In genomic region chr5:86569522-86570426, GRCh38 we compare ENCODE assay signal across 7 cellular contexts. TPM values are rescaled to one million over a fixed set of nuclear protein-coding genes. Genes with fewer than 3 reads are reported as not detected.
DNase-seq lines count a peak whose midpoint lies in the region; ATAC-seq, FAIRE-seq and TF ChIP-seq lines count a peak whose summit lies in the region.
"Not testable (repeated sequence)": the region's sequence is repeated elsewhere in the genome, so short reads cannot be mapped to it uniquely, and the experiment has no call there.

No MANE protein-coding gene starts in this region.

- not testable (repeated sequence) for H3K9ac ChIP-seq in Loucy (ENCODE audit: low read depth, low read length, poor library complexity, severe bottlenecking); neuronal stem cell (ENCODE audit: low read depth, low read length, poor library complexity)
- peak overlapping the region; percentile 53 for H3K9ac ChIP-seq in PC-3 (ENCODE audit: low read length)

- H3K4me2 ChIP-seq in A549 (peak overlapping the region; percentile 74), PC-3 (ENCODE audit: low read length) (peak overlapping the region; percentile 90)
- not testable (repeated sequence) for H3K4me2 ChIP-seq in Loucy (ENCODE audit: low read depth, low read length, poor library complexity, severe bottlenecking); neuronal stem cell (ENCODE audit: insufficient read depth, low read length, poor library complexity, severe bottlenecking)

- H3K36me3 Mint-ChIP-seq in endothelial cell (ENCODE audit: low read depth, unreplicated experiment) = not testable (repeated sequence)

- TF ChIP-seq EP300 in A549 (IDR thresholded peaks at IDR 0.05) = not testable (repeated sequence)

- POLR2A ChIA-PET in A549 (lab: Yijun Ruan, JAX) = not testable (repeated sequence)
- POLR2A ChIA-PET in PC-3 (lab: Charles Lee; ENCODE audit: unreplicated experiment) = interaction anchor here (0.6 kb wide), 1 partner anchor 347 kb away, joined by 20 read pairs; no protein-coding TSS in a partner anchor

- peak overlapping the region; percentile 89 for H3K23ac ChIP-seq in neuronal stem cell (ENCODE audit: low read depth, low read length, poor library complexity)

- peak overlapping the region; percentile 82 to 87 for H3K27ac ChIP-seq in A549
- H3K27ac ChIP-seq in PC-3 (ENCODE audit: low read length); neuronal stem cell (replicated peaks; ENCODE audit: low read length): not testable (repeated sequence)

- H3K79me2 ChIP-seq in Loucy (ENCODE audit: insufficient read depth, low read length); PC-3 (ENCODE audit: low read length): not testable (repeated sequence)

- not testable (repeated sequence) for H3K36me3 ChIP-seq in Loucy (ENCODE audit: insufficient read depth, low read length); PC-3 (ENCODE audit: low read depth, low read length); neuronal stem cell (replicated peaks in 1 of 2; ENCODE audit: control insufficient read depth in 2 of 2, insufficient read depth in 2 of 2, low read length in 2 of 2)

- H2BK15ac ChIP-seq in neuronal stem cell (ENCODE audit: low read length) = not testable (repeated sequence)

- H3K4me3 Mint-ChIP-seq in endothelial cell (ENCODE audit: unreplicated experiment) = not testable (repeated sequence)

- WGBS in A549 (ENCODE audit: missing lambda C conversion rate) = 63% methylated on average over 23 of the region's 44 CpGs
- WGBS in neuronal stem cell (ENCODE audit: extremely low coverage in 2 of 2, insufficient read length in 2 of 2, insufficient replicate concordance in 1 of 2), 2 donors = no CpG with 5 or more reads among the region's 44 CpGs

- DNase-seq in A549 (ENCODE audit: low read depth in 1 of 2, low spot score in 1 of 2) (peak in 1 of 2 experiments; percentile 17), DMS53 (lab: John Stamatoyannopoulos, UW) (peak; percentile 58), NCI-H2029 (lab: John Stamatoyannopoulos, UW) (peak; percentile 29)
- DNase-seq in PC-3; endothelial cell (ENCODE audit: low spot score); neuronal stem cell (ENCODE audit: low spot score): not testable (repeated sequence)

- H3K4me1 ChIP-seq in A549 (peaks cover 17% of the 10 kb centered on the region; the same call in 2 of the 3 replicates), Loucy (ENCODE audit: insufficient read depth, low read length, poor library complexity, severe bottlenecking) (peaks cover 17% of the 10 kb centered on the region)
- not testable (repeated sequence) for H3K4me1 ChIP-seq in PC-3 (ENCODE audit: insufficient read depth, low read length); neuronal stem cell (ENCODE audit: control insufficient read depth in 2 of 2, insufficient read depth in 1 of 2, low read depth in 1 of 2, low read length in 2 of 2)

- TF ChIP-seq POLR2A in A549 (IDR thresholded peaks at IDR 0.05; ENCODE audit: low read length) = not testable (repeated sequence)

- H3K14ac ChIP-seq in neuronal stem cell (ENCODE audit: low read length) = not testable (repeated sequence)

- not testable (repeated sequence) for H3K18ac ChIP-seq in neuronal stem cell (ENCODE audit: low read length)

- not testable (repeated sequence) for FAIRE-seq in A549 (lab: Jason Lieb, UNC)

- not testable (repeated sequence) for TF ChIP-seq RAD21 in A549 (conservative IDR thresholded peaks at IDR 0.05 in 1 of 2, IDR thresholded peaks at IDR 0.05 in 1 of 2)

- not testable (repeated sequence) for H4K20me1 ChIP-seq in Loucy (ENCODE audit: insufficient read depth, low read length, poor library complexity, severe bottlenecking); PC-3 (ENCODE audit: low read length)

- not testable (repeated sequence) for H2BK12ac ChIP-seq in neuronal stem cell (ENCODE audit: low read length)

- not testable (repeated sequence) for H3K27me3 ChIP-seq in Loucy (ENCODE audit: insufficient read depth, low read length, poor library complexity, severe bottlenecking); PC-3 (ENCODE audit: low read length); neuronal stem cell (ENCODE audit: control insufficient read depth in 3 of 3, insufficient read depth in 3 of 3, low read depth in 1 of 3, low read length in 3 of 3)

- intact Hi-C loops in PC-3 (cut with micrococcal nuclease) = loop anchor here (2.0 to 5.0 kb wide), 2 partner anchors 237 to 313 kb away; no protein-coding TSS in a partner anchor

- ATAC-seq in A549 (peak; percentile 37 to 48; a peak in 5 of 6 replicates), PC-3 (peak; percentile 46)

- CTCF ChIA-PET in A549 (lab: Yijun Ruan, JAX); PC-3 (lab: Charles Lee): not testable (repeated sequence)

- not testable (repeated sequence) for H4K8ac ChIP-seq in neuronal stem cell (ENCODE audit: low read depth, low read length)

- H3K4me1 Mint-ChIP-seq in endothelial cell (ENCODE audit: unreplicated experiment) = not testable (repeated sequence)

- H3K9me2 ChIP-seq in Loucy (replicated peaks; ENCODE audit: low read depth, low read length); PC-3 (replicated peaks; ENCODE audit: low read length): not testable (repeated sequence)

- H2BK120ac ChIP-seq in neuronal stem cell (ENCODE audit: low read depth, low read length) = not testable (repeated sequence)

- not testable (repeated sequence) for H3K9me3 ChIP-seq in A549; Loucy (ENCODE audit: insufficient read depth, low read depth, low read length); PC-3 (ENCODE audit: low read length); neuronal stem cell (replicated peaks in 1 of 2; ENCODE audit: control insufficient read depth in 2 of 2, insufficient read depth in 1 of 2, low read depth in 1 of 2, low read length in 2 of 2)

- H3K27ac Mint-ChIP-seq in endothelial cell (ENCODE audit: unreplicated experiment) = peak overlapping the region; percentile 2

- H2BK5ac ChIP-seq in neuronal stem cell (ENCODE audit: low read length) = not testable (repeated sequence)

- not testable (repeated sequence) for H3F3A ChIP-seq in Loucy (ENCODE audit: low read depth); PC-3 (ENCODE audit: low read length, unreplicated experiment)

- not testable (repeated sequence) for H4K91ac ChIP-seq in neuronal stem cell (ENCODE audit: low read depth, low read length, poor library complexity)

- not testable (repeated sequence) for H3K4ac ChIP-seq in neuronal stem cell (ENCODE audit: low read length)

- TSS peak; percentile 70 for BruUV-seq in PC-3 (replicated peaks; lab: Mats Ljungman, UMichigan)

- H3K79me1 ChIP-seq in neuronal stem cell (ENCODE audit: low read depth, low read length) = not testable (repeated sequence)

- TF ChIP-seq CTCF in A549 (IDR thresholded peaks at IDR 0.05); Loucy (conservative IDR thresholded peaks at IDR 0.05; ENCODE audit: low read length); PC-3 (conservative IDR thresholded peaks at IDR 0.05; ENCODE audit: low read depth, low read length); endothelial cell (IDR thresholded peaks at IDR 0.05; ENCODE audit: unreplicated experiment): not testable (repeated sequence)

- not testable (repeated sequence) for H2AK5ac ChIP-seq in neuronal stem cell (ENCODE audit: low read depth, low read length)

- H2AFZ ChIP-seq in Loucy (ENCODE audit: low read length) = peak overlapping the region; percentile 55; the same call in 1 of the 2 replicates
- H2AFZ ChIP-seq in PC-3 (ENCODE audit: low read length) = peak overlapping the region; percentile 99
- H2AFZ ChIP-seq in neuronal stem cell (ENCODE audit: low read length) = peak overlapping the region; percentile 35

- peak overlapping the region; percentile 44 for H3K4me3 ChIP-seq in A549
- H3K4me3 ChIP-seq in Loucy (ENCODE audit: low read length, poor library complexity, severe bottlenecking); neuronal stem cell (ENCODE audit: low read length in 2 of 2): not testable (repeated sequence)
- peak overlapping the region; percentile 86 for H3K4me3 ChIP-seq in PC-3 (ENCODE audit: low read length)

- H3K9me3 Mint-ChIP-seq in endothelial cell (ENCODE audit: unreplicated experiment) = not testable (repeated sequence)

- H3K27me3 Mint-ChIP-seq in endothelial cell (ENCODE audit: unreplicated experiment) = not testable (repeated sequence)

RNA-seq across cellular contexts. Expression of gene COX7C, which starts 48.0 kb away (rescaled TPM):
- 807 and 842 TPM in 2 replicates for polyA plus RNA-seq in A549 (2011; rRNA removed)
- 588 and 752 TPM in 2 replicates for polyA plus RNA-seq in A549 (2012; cell fraction: cytosol; rRNA removed)
- polyA plus RNA-seq in A549 (2012; cell fraction: nucleus; rRNA removed) = 165 and 268 TPM in 2 replicates
- polyA plus RNA-seq in A549 (2017; fragmentation: RNase III; extraction: RNeasy Plus Mini Kit Qiagen cat#74134 plus additional on column Dnase treatment) = 1,142 to 1,182 TPM (median 1,143 TPM) in 3 replicates
- 53.6 and 75.7 TPM in 2 replicates for polyA minus RNA-seq in A549 (2011; rRNA and poly(A)+ RNA removed)
- total RNA-seq in PC-3 (2014; rRNA removed) = 568 and 659 TPM in 2 replicates
- 434 TPM for total RNA-seq in endothelial cell (ENCODE audit: unreplicated experiment)
- 1,448 TPM for polyA plus RNA-seq in neuronal stem cell (2013, experiment 1 of 2)
- polyA plus RNA-seq in neuronal stem cell (2013, experiment 2 of 2) = 1,424 TPM

Comparison
In these comparisons a context has a peak if more than half of its experiments do, and no peak if none do; other contexts are left out.
1. H2AFZ ChIP-seq: peak in every context shown above with its lines; median percentile 99 in PC-3; 55 in Loucy; 35 in neuronal stem cell.